In the genomic region with DNA sequence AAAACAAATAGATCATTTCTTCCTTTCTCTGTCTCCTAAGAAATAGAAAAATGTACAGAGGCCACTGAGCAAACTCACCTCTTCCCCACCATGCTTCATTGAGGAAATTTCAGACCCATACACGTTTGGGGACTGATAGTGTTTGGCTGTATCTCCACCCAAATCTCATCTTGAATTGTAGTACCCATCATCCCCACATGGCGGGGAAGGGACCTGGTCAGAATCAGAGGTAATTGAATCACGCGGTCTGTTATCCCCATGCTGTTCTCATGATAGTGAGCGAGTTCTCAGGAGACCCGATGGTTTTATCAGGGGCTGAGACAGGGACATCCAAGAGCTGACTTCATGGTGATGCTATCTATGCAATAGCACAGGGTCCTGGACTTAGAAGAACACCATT, we compare ENCODE assay signal across 16 cellular contexts.
A peak's percentile ranks its signal among the peaks of the same experiment; 100 is the strongest.
DNase-seq lines count a peak whose midpoint lies in the region; ATAC-seq and TF ChIP-seq lines count a peak whose summit lies in the region.
"Had no signal": no experiment of that assay in that cellular context is flagged by ENCODE, and none has a peak within 500 bp of the region (broad histone marks: within the 10 kb centered on the region; RNA-seq: fewer than 3 reads in every experiment).

No MANE protein-coding gene starts in this region.

- no peak overlapping the region for H3K4me3 Mint-ChIP-seq in H9
- H3K4me3 Mint-ChIP-seq: activated naive CD4-positive, alpha-beta T cell treated with anti-CD3 and anti-CD28 coated beads, Interleukin-2, amount 50 U/mL, for 24 hours had no signal

- no peak overlapping the region for H3K23ac ChIP-seq in H9 (ENCODE audit: insufficient read length, low read depth, low read length)

- WGBS in H9 (ENCODE audit: extremely low coverage, insufficient read length, low lambda C conversion rate) = no CpG with 5 or more reads among the region's 6 CpGs
- 88 to 90% methylated on average over 6 of the region's 6 CpGs for WGBS in upper lobe of left lung, 2 donors

- H3T11ph ChIP-seq in H9 (ENCODE audit: low read length) = no peak overlapping the region

- no peaks in the 10 kb centered on the region for H3K27me3 Mint-ChIP-seq in H9 (ENCODE audit: low read depth)
- H3K27me3 Mint-ChIP-seq: activated naive CD4-positive, alpha-beta T cell treated with anti-CD3 and anti-CD28 coated beads, Interleukin-2, amount 50 U/mL, for 24 hours had no signal

- no peak overlapping the region for H3K4ac ChIP-seq in H9 (ENCODE audit: low read depth, low read length)

- TF ChIP-seq CTCF in BE2C (IDR thresholded peaks at IDR 0.05; ENCODE audit: low read depth, low read length) = peak; percentile 57
- TF ChIP-seq CTCF in H9 (conservative IDR thresholded peaks at IDR 0.05) = peak; percentile 60
- TF ChIP-seq CTCF in upper lobe of left lung (IDR thresholded peaks at IDR 0.05) = no peak

- H3K9me3 ChIP-seq in BE2C = no peaks in the 10 kb centered on the region
- no peaks in the 10 kb centered on the region for H3K9me3 ChIP-seq in H9 (ENCODE audit: control insufficient read depth, low read depth, low read length)
- H3K9me3 ChIP-seq in SJCRH30 (replicated peaks) = no peaks in the 10 kb centered on the region
- no peaks in the 10 kb centered on the region for H3K9me3 ChIP-seq in upper lobe of left lung
- H3K9me3 ChIP-seq: tibial artery had no signal

- no peak overlapping the region for H3K56ac ChIP-seq in H9 (ENCODE audit: insufficient read length, low read depth, low read length)

- H3K27ac Mint-ChIP-seq in H9 = no peak overlapping the region
- H3K27ac Mint-ChIP-seq: activated naive CD4-positive, alpha-beta T cell treated with anti-CD3 and anti-CD28 coated beads, Interleukin-2, amount 50 U/mL, for 24 hours had no signal

- no peaks in the 10 kb centered on the region; the same call in 1 of the 2 replicates for H3K79me2 ChIP-seq in H9 (ENCODE audit: insufficient read depth, low read length)

- H4K8ac ChIP-seq in H9 (replicated peaks; ENCODE audit: insufficient read length, low read depth, low read length) = no peak overlapping the region

- peak; percentile 52 for DNase-seq in BE2C
- DNase-seq in H9 = peak; percentile 45
- peak; percentile 4 to 13 for DNase-seq in SJCRH30
- DNase-seq in iPS DF 19.7 (ENCODE audit: low read depth, low spot score) = peak; percentile 5
- DNase-seq in H4 (ENCODE audit: low spot score) = no peak
- DNase-seq in upper lobe of left lung = no peak
- DNase-seq in KG1 (lab: John Stamatoyannopoulos, UW) = no peak
- DNase-seq: activated CD4-positive, CD25-positive, alpha-beta regulatory T cell treated with anti-CD3 and anti-CD28 coated beads, Interleukin-2, amount 50 U/mL, for 72 hours; DMS153; Kasumi-1; NCI-H1694; NCI-H524 treated with DMSO at 0.1 percent for 48 hours; nucleus accumbens; tibial artery had no signal

- no peak overlapping the region for H2AK5ac ChIP-seq in H9 (ENCODE audit: insufficient read length, low read length)

- H3K36me3 ChIP-seq in BE2C = no peaks in the 10 kb centered on the region
- no peaks in the 10 kb centered on the region for H3K36me3 ChIP-seq in SJCRH30
- H3K36me3 ChIP-seq in upper lobe of left lung = no peaks in the 10 kb centered on the region
- H3K36me3 ChIP-seq: tibial artery had no signal

- no peaks in the 10 kb centered on the region for H3K36me3 Mint-ChIP-seq in H9 (ENCODE audit: insufficient read depth in 1 of 3, low read depth in 3 of 3)
- H3K36me3 Mint-ChIP-seq: activated naive CD4-positive, alpha-beta T cell treated with anti-CD3 and anti-CD28 coated beads, Interleukin-2, amount 50 U/mL, for 24 hours had no signal

- no peaks in the 10 kb centered on the region for H3K79me1 ChIP-seq in H9 (ENCODE audit: insufficient read depth, low read depth, low read length, poor library complexity, severe bottlenecking)

- H2BK12ac ChIP-seq in H9 (ENCODE audit: insufficient read length, low read depth, low read length) = no peak overlapping the region

- no peak overlapping the region for H3K18ac ChIP-seq in H9 (ENCODE audit: insufficient read length, low read depth, low read length)

- TF ChIP-seq EP300 in upper lobe of left lung (IDR thresholded peaks at IDR 0.05) = no peak

- H3K4me2 ChIP-seq in H9 (ENCODE audit: insufficient read depth, insufficient read length, low read length) = no peak overlapping the region

- no peaks in the 10 kb centered on the region; a peak in 1 of 5 replicates for H3K9me3 Mint-ChIP-seq in H9

- H3K27ac ChIP-seq in H9 (ENCODE audit: insufficient read length, low read depth, low read length) = no peak overlapping the region
- H3K27ac ChIP-seq in SJCRH30 = no peak overlapping the region
- H3K27ac ChIP-seq in upper lobe of left lung = no peak overlapping the region
- H3K27ac ChIP-seq: tibial artery had no signal

- no peak overlapping the region for H3K9ac ChIP-seq in H9 (ENCODE audit: extremely low read depth, insufficient read length, low read length)

- H2BK5ac ChIP-seq in H9 (ENCODE audit: insufficient read length, low read length) = no peak overlapping the region

- no peak overlapping the region for H3K14ac ChIP-seq in H9 (ENCODE audit: insufficient read depth, low read length)

- H3K27me3 ChIP-seq in BE2C (no peaks in the 10 kb centered on the region), H9 (ENCODE audit: insufficient read depth, low read length) (no peaks in the 10 kb centered on the region), SJCRH30 (no peaks in the 10 kb centered on the region; the same call in 1 of the 2 replicates), upper lobe of left lung (no peaks in the 10 kb centered on the region)
- H3K27me3 ChIP-seq: tibial artery had no signal

- no peak overlapping the region for H2BK20ac ChIP-seq in H9 (ENCODE audit: low read depth, low read length, poor library complexity, severe bottlenecking)

- H4K5ac ChIP-seq in H9 (ENCODE audit: insufficient read length, low read depth, low read length) = no peak overlapping the region

- no peaks in the 10 kb centered on the region for H4K20me1 ChIP-seq in H9 (ENCODE audit: control insufficient read depth, insufficient read depth, insufficient read length)

- no peak overlapping the region for H2BK15ac ChIP-seq in H9 (ENCODE audit: low read depth, low read length)

- no peak overlapping the region for H2AFZ ChIP-seq in H9 (ENCODE audit: low read length)

- H3K23me2 ChIP-seq in H9 (ENCODE audit: insufficient read length, low read depth, low read length, poor library complexity, severe bottlenecking) = no peaks in the 10 kb centered on the region

- no peak for TF ChIP-seq POLR2A in upper lobe of left lung (IDR thresholded peaks at IDR 0.05)

- no peak overlapping the region for H4K91ac ChIP-seq in H9 (ENCODE audit: insufficient read length, low read depth, low read length)

- ATAC-seq in GM18502 (IDR thresholded peaks at IDR 0.05; ENCODE audit: poor library complexity, unreplicated experiment) (no peak), upper lobe of left lung (ENCODE audit: low FRiP score in 2 of 2) (no peak)

- no peak overlapping the region for H3K4me3 ChIP-seq in BE2C (ENCODE audit: low read depth, low read length)
- no peak overlapping the region for H3K4me3 ChIP-seq in SJCRH30
- H3K4me3 ChIP-seq in upper lobe of left lung = no peak overlapping the region
- H3K4me3 ChIP-seq: tibial artery had no signal

- H3K4me1 ChIP-seq in BE2C = 0 out of 2 replicates have a peak, but pooled peaks cover 3% of the 10 kb centered on the region
- no peaks in the 10 kb centered on the region for H3K4me1 ChIP-seq in H9 (ENCODE audit: insufficient read depth, low read length)
- no peaks in the 10 kb centered on the region for H3K4me1 ChIP-seq in SJCRH30
- no peaks in the 10 kb centered on the region for H3K4me1 ChIP-seq in upper lobe of left lung
- H3K4me1 ChIP-seq: tibial artery had no signal

- H2BK120ac ChIP-seq in H9 (ENCODE audit: low read depth, low read length, poor library complexity, severe bottlenecking) = no peak overlapping the region

- no peaks in the 10 kb centered on the region for H3K4me1 Mint-ChIP-seq in H9
- H3K4me1 Mint-ChIP-seq: activated naive CD4-positive, alpha-beta T cell treated with anti-CD3 and anti-CD28 coated beads, Interleukin-2, amount 50 U/mL, for 24 hours had no signal

Comparison
In these comparisons a context has a peak if more than half of its experiments do, and no peak if none do; other contexts are left out.
1. DNase-seq: peak in BE2C (single experiment), H9 (single experiment), SJCRH30 (2 of 2) and iPS DF 19.7 (single experiment); none in H4 (single experiment), upper lobe of left lung (0 of 2) and KG1 (single experiment).
2. CTCF ChIP-seq: peak in BE2C (single experiment) and H9 (single experiment); none in upper lobe of left lung (0 of 6).